10 cellular contexts compared by ENCODE assay signal in the genomic region with DNA sequence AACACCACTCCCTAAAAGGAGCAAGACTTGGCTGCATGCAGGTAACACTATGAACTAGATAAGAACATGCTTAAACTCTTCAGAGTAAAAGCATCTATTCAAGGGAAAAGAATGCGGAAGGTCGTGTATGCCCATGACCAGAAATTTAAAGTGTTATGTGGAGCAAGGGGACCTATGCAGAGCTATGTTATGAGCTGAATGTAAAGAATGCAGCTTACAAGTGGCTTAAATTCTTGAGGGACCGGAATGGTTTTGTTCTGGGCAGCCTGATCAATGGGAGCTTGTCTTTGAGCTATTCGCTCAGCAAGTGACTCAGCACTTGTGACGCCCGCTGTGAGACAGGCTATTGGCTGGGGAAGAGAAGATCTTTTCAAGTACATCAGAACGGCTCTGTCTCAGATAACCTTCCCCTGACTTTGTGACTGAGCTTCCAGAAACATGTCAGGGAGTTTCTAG.
DNase-seq lines count a peak whose midpoint lies in the region; ATAC-seq and TF ChIP-seq lines count a peak whose summit lies in the region.
"Had no signal": no experiment of that assay in that cellular context is flagged by ENCODE, and none has a peak within 500 bp of the region (broad histone marks: within the 10 kb centered on the region; RNA-seq: fewer than 3 reads in every experiment).

No MANE protein-coding gene starts in this region.

- POLR2A ChIA-PET in HCT116 (lab: Charles Lee): no interaction called here
- POLR2A ChIA-PET in CD4-positive, alpha-beta T cell (lab: Charles Lee): no interaction called here

- H3K9me3 ChIP-seq in HCT116 (ENCODE audit: control insufficient read depth in 1 of 2, insufficient read depth in 1 of 2, low read depth in 1 of 2, low read length in 2 of 2): 0 out of 4 replicates have a peak, but pooled peaks cover 0 to 4% of the 10 kb centered on the region in 2 experiments
- no peaks in the 10 kb centered on the region for H3K9me3 ChIP-seq in adrenal gland (replicated peaks in 1 of 3)
- H3K9me3 ChIP-seq in CD4-positive, alpha-beta T cell (ENCODE audit: control insufficient read depth, low read length): no peaks in the 10 kb centered on the region

- H3K4me1 ChIP-seq in HCT116 (ENCODE audit: control insufficient read depth in 1 of 2, insufficient read depth in 2 of 2, low read length in 2 of 2): peaks cover 12 to 22% of the 10 kb centered on the region in 2 experiments
- H3K4me1 ChIP-seq in adrenal gland (replicated peaks in 1 of 2): no peaks in the 10 kb centered on the region

- H3K27me3 ChIP-seq in HCT116 (ENCODE audit: insufficient read depth, low read length) (no peaks in the 10 kb centered on the region), adrenal gland (no peaks in the 10 kb centered on the region)
- peaks cover 3% of the 10 kb centered on the region for H3K27me3 ChIP-seq in CD4-positive, alpha-beta T cell (ENCODE audit: control insufficient read depth, insufficient read depth, low read length)

- peaks cover 10% of the 10 kb centered on the region for H3K9me3 Mint-ChIP-seq in activated naive CD8-positive, alpha-beta T cell treated with anti-CD3 and anti-CD28 coated beads for 36 hours
- peaks cover 14% of the 10 kb centered on the region for H3K9me3 Mint-ChIP-seq in CD4-positive, alpha-beta T cell

- intact Hi-C loops in HCT116 (cut with micrococcal nuclease): loop anchor here (5.0 kb wide), 1 partner anchor 49 kb away; no protein-coding TSS in a partner anchor
- intact Hi-C loops in adrenal gland (cut with DNase I): no loop called here
- intact Hi-C loops in left cardiac atrium (cut with DNase I): loop anchor here in 1 of 2 donors (10.0 kb wide), 1 partner anchor 221 kb away; no protein-coding TSS in a partner anchor
- intact Hi-C loops in posterior vena cava (cut with DNase I): no loop called here
- intact Hi-C loops in CD4-positive, alpha-beta T cell (cut with DNase I, micrococcal nuclease): no loop called here

- H3K27ac Mint-ChIP-seq in activated naive CD8-positive, alpha-beta T cell treated with anti-CD3 and anti-CD28 coated beads for 36 hours: no peak overlapping the region
- H3K27ac Mint-ChIP-seq in CD4-positive, alpha-beta T cell: no peak overlapping the region

- no peak overlapping the region for H3K4me3 Mint-ChIP-seq in activated naive CD8-positive, alpha-beta T cell treated with anti-CD3 and anti-CD28 coated beads for 36 hours
- no peak overlapping the region for H3K4me3 Mint-ChIP-seq in CD4-positive, alpha-beta T cell

- H3K36me3 Mint-ChIP-seq in activated naive CD8-positive, alpha-beta T cell treated with anti-CD3 and anti-CD28 coated beads for 36 hours: no peaks in the 10 kb centered on the region
- no peaks in the 10 kb centered on the region for H3K36me3 Mint-ChIP-seq in CD4-positive, alpha-beta T cell (ENCODE audit: low read depth)

- H3K4me1 Mint-ChIP-seq in activated naive CD8-positive, alpha-beta T cell treated with anti-CD3 and anti-CD28 coated beads for 36 hours: no peaks in the 10 kb centered on the region
- no peaks in the 10 kb centered on the region for H3K4me1 Mint-ChIP-seq in CD4-positive, alpha-beta T cell (ENCODE audit: low read depth)

- RAD21 ChIA-PET in HCT116 (lab: Charles Lee; ENCODE audit: low non-redundant PET in 1 of 2, low total read pairs in 2 of 2, uncharacterized antibody in 2 of 2, unreplicated experiment in 2 of 2): no interaction called here

- peak overlapping the region; percentile 62 for H3K4me2 ChIP-seq in HCT116 (ENCODE audit: low read length)

- TF ChIP-seq POLR2A in HCT116 (IDR thresholded peaks at IDR 0.05; ENCODE audit: borderline replicate concordance, extremely low read depth, insufficient read depth, insufficient read length): no peak
- TF ChIP-seq POLR2A in adrenal gland (IDR thresholded peaks at IDR 0.05): no peak

- TF ChIP-seq CTCF in HCT116 (IDR thresholded peaks at IDR 0.05 in 2 of 3, conservative IDR thresholded peaks at IDR 0.05 in 1 of 3; ENCODE audit: borderline replicate concordance in 1 of 3, insufficient read depth in 1 of 3, low read depth in 2 of 3, low read length in 2 of 3) (no peak), adrenal gland (IDR thresholded peaks at IDR 0.05) (no peak)
- TF ChIP-seq CTCF in CD4-positive, alpha-beta T cell (IDR thresholded peaks at IDR 0.05): no peak

- H4K20me1 ChIP-seq in HCT116 (ENCODE audit: insufficient read depth): no peaks in the 10 kb centered on the region

- H3K9ac ChIP-seq in HCT116 (ENCODE audit: low read length): peak overlapping the region; percentile 24

- ATAC-seq in HCT116 (peak; percentile 96), left cardiac atrium (peak; percentile 97 to 99), GM19023 (IDR thresholded peaks at IDR 0.05; ENCODE audit: unreplicated experiment) (no peak)
- ATAC-seq in CD4-positive, alpha-beta T cell (ENCODE audit: poor library complexity): no peak

- 38 to 56% (median 45%) methylated on average over 4 to 7 of the region's 7 CpGs for whole genome bisulfite sequencing in adrenal gland, 4 donors

- CTCF ChIA-PET in HCT116 (lab: Charles Lee): no interaction called here
- CTCF ChIA-PET in CD4-positive, alpha-beta T cell (lab: Charles Lee): no interaction called here

- TF ChIP-seq RAD21 in HCT116 (IDR thresholded peaks at IDR 0.05; ENCODE audit: low read depth): no peak

- H3K27ac ChIP-seq in HCT116 (ENCODE audit: low read depth, low read length) (peak overlapping the region; percentile 67; the same call in 1 of the 2 replicates), adrenal gland (no peak overlapping the region)
- no peak overlapping the region for H3K27ac ChIP-seq in CD4-positive, alpha-beta T cell (ENCODE audit: low read depth, low read length)

- peak; percentile 84 for DNase-seq in HCT116 (ENCODE audit: low read depth, low spot score)
- DNase-seq in adrenal gland: peak in 6 of 7 donors; percentile 45 to 79 (median 50)
- peak; percentile 77 for DNase-seq in left cardiac atrium
- peak; percentile 81 for DNase-seq in posterior vena cava (ENCODE audit: low spot score)
- no peak for DNase-seq in activated naive CD8-positive, alpha-beta T cell treated with anti-CD3 and anti-CD28 coated beads for 36 hours
- DNase-seq in midbrain (lab: John Stamatoyannopoulos, UW): no peak
- no peak for DNase-seq in CD4-positive, alpha-beta T cell
- DNase-seq: activated CD8-positive, alpha-beta memory T cell treated with anti-CD3 and anti-CD28 coated beads, Interleukin-2, amount 50 U/mL, for 48 hours; NCI-H526 treated with DMSO at 0.1 percent for 48 hours had no signal

- BruUV-seq in HCT116 (replicated peaks; lab: Mats Ljungman, UMichigan): no TSS peak

- H2AFZ ChIP-seq in HCT116 (ENCODE audit: low read depth, low read length, poor library complexity, severe bottlenecking): peak overlapping the region; percentile 36

- peak overlapping the region in 1 of 2 experiments; percentile 21; a peak in 2 of 4 replicates for H3K4me3 ChIP-seq in HCT116 (replicated peaks in 1 of 2; ENCODE audit: low read depth in 1 of 2, low read length in 2 of 2)
- H3K4me3 ChIP-seq in adrenal gland: no peak overlapping the region

- H3K36me3 ChIP-seq in HCT116 (ENCODE audit: control insufficient read depth in 1 of 2, insufficient read depth in 2 of 2, low read length in 2 of 2): no peaks in the 10 kb centered on the region
- no peaks in the 10 kb centered on the region for H3K36me3 ChIP-seq in adrenal gland (replicated peaks in 1 of 2)

- H3K79me2 ChIP-seq in HCT116 (ENCODE audit: insufficient read depth, low read length): no peaks in the 10 kb centered on the region

- H3K9me2 ChIP-seq in HCT116 (ENCODE audit: insufficient read depth): no peaks in the 10 kb centered on the region

- peaks cover 30% of the 10 kb centered on the region for H3K27me3 Mint-ChIP-seq in activated naive CD8-positive, alpha-beta T cell treated with anti-CD3 and anti-CD28 coated beads for 36 hours
- H3K27me3 Mint-ChIP-seq in CD4-positive, alpha-beta T cell: peaks cover 42% of the 10 kb centered on the region

TF ChIP-seq in HCT116, 20 proteins besides CTCF, POLR2A, EP300 and RAD21 (continues in another document):
- TF ChIP-seq ZFX (IDR thresholded peaks at IDR 0.05): no peak
- TF ChIP-seq, protein P1, sequence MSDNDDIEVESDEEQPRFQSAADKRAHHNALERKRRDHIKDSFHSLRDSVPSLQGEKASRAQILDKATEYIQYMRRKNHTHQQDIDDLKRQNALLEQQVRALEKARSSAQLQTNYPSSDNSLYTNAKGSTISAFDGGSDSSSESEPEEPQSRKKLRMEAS (IDR thresholded peaks at IDR 0.05): no peak
- TF ChIP-seq, protein P2, sequence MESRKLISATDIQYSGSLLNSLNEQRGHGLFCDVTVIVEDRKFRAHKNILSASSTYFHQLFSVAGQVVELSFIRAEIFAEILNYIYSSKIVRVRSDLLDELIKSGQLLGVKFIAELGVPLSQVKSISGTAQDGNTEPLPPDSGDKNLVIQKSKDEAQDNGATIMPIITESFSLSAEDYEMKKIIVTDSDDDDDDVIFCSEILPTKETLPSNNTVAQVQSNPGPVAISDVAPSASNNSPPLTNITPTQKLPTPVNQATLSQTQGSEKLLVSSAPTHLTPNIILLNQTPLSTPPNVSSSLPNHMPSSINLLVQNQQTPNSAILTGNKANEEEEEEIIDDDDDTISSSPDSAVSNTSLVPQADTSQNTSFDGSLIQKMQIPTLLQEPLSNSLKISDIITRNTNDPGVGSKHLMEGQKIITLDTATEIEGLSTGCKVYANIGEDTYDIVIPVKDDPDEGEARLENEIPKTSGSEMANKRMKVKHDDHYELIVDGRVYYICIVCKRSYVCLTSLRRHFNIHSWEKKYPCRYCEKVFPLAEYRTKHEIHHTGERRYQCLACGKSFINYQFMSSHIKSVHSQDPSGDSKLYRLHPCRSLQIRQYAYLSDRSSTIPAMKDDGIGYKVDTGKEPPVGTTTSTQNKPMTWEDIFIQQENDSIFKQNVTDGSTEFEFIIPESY (IDR thresholded peaks at IDR 0.05; ENCODE audit: extremely low read depth, insufficient replicate concordance, low read length): no peak

Comparison
In these comparisons a context has a peak if more than half of its experiments do, and no peak if none do; other contexts are left out.
1. ATAC-seq: peak in HCT116 (single experiment) and left cardiac atrium (2 of 2); none in GM19023 (single experiment) and CD4-positive, alpha-beta T cell (single experiment).
2. DNase-seq: peak in HCT116 (single experiment), adrenal gland (6 of 7), left cardiac atrium (single experiment) and posterior vena cava (single experiment); none in activated naive CD8-positive, alpha-beta T cell treated with anti-CD3 and anti-CD28 coated beads for 36 hours (single experiment), midbrain (single experiment) and CD4-positive, alpha-beta T cell (0 of 10).